ENCODE assay signal across 8 cellular contexts in genomic region chr5:60161340-60161934, GRCh38.
DNase-seq lines count a peak whose midpoint lies in the region; ATAC-seq and TF ChIP-seq lines count a peak whose summit lies in the region.

No MANE protein-coding gene starts in this region.

- H3K9me2 ChIP-seq in PC-9 (ENCODE audit: insufficient read depth): no peaks in the 10 kb centered on the region

- peak; percentile 60 for TF ChIP-seq CTCF in PC-9 (conservative IDR thresholded peaks at IDR 0.05)

- BruUV-seq in PC-9 (replicated peaks; lab: Mats Ljungman, UMichigan): no TSS peak

- no peaks in the 10 kb centered on the region for H3K36me3 ChIP-seq in PC-9 (ENCODE audit: low read depth)

- no peak overlapping the region for H3K27ac ChIP-seq in PC-9

- intact Hi-C loops in PC-9 (cut with micrococcal nuclease; ENCODE audit: unreplicated experiment): loop anchor here (1.0 to 10.0 kb wide), 3 partner anchors 103 to 347 kb away; no protein-coding TSS in a partner anchor

- POLR2A ChIA-PET in PC-9 (lab: Charles Lee; ENCODE audit: unreplicated experiment): no interaction called here

- H3K27me3 ChIP-seq in PC-9 (ENCODE audit: insufficient read depth, low read depth): no peaks in the 10 kb centered on the region

- no peaks in the 10 kb centered on the region for H3K9me3 ChIP-seq in PC-9 (ENCODE audit: insufficient read depth, low read depth)

- in situ Hi-C loops in ACHN (cut with HindIII; ENCODE audit: low pct_ligation_motif_present, low pct_unique_long_range_greater_than_20kb, low sequenced_read_pairs): no loop called here

- H2AFZ ChIP-seq in PC-9: no peak overlapping the region

- DNase-seq in ACHN: peak; percentile 23
- peak in 1 of 2 experiments; percentile 0 for DNase-seq in PC-9
- peak; percentile 4 for DNase-seq in hepatic stellate cell (ENCODE audit: low spot score)
- DNase-seq in activated CD4-positive, alpha-beta T cell treated with anti-CD3 and anti-CD28 coated beads for 4 hours: no peak
- DNase-seq in NCI-H187 treated with DMSO at 0.1 percent for 48 hours (lab: John Stamatoyannopoulos, UW): no peak

- H3F3A ChIP-seq in PC-9 (ENCODE audit: insufficient read depth, low read depth): no peaks in the 10 kb centered on the region

- CTCF ChIA-PET in PC-9 (lab: Charles Lee): no interaction called here

- H3K4me1 ChIP-seq in PC-9 (replicated peaks; ENCODE audit: insufficient read depth): no peaks in the 10 kb centered on the region

- H3K4me2 ChIP-seq in PC-9: no peak overlapping the region

- H3K79me2 ChIP-seq in PC-9 (ENCODE audit: low read depth): no peaks in the 10 kb centered on the region

- no peak overlapping the region for H3K4me3 ChIP-seq in PC-9

- ATAC-seq in GM18498 (IDR thresholded peaks at IDR 0.05; ENCODE audit: unreplicated experiment) (peak; percentile 89), HG03103 (IDR thresholded peaks at IDR 0.05; ENCODE audit: low read depth, unreplicated experiment) (peak; percentile 74), GM19467 (IDR thresholded peaks at IDR 0.05; ENCODE audit: unreplicated experiment) (no peak)

- no peaks in the 10 kb centered on the region for H4K20me1 ChIP-seq in PC-9 (ENCODE audit: insufficient read depth)

Comparison
In these comparisons a context has a peak if more than half of its experiments do, and no peak if none do; other contexts are left out.
1. DNase-seq: peak in ACHN (single experiment) and hepatic stellate cell (single experiment); none in activated CD4-positive, alpha-beta T cell treated with anti-CD3 and anti-CD28 coated beads for 4 hours (0 of 2) and NCI-H187 treated with DMSO at 0.1 percent for 48 hours (single experiment).